In the genomic region with DNA sequence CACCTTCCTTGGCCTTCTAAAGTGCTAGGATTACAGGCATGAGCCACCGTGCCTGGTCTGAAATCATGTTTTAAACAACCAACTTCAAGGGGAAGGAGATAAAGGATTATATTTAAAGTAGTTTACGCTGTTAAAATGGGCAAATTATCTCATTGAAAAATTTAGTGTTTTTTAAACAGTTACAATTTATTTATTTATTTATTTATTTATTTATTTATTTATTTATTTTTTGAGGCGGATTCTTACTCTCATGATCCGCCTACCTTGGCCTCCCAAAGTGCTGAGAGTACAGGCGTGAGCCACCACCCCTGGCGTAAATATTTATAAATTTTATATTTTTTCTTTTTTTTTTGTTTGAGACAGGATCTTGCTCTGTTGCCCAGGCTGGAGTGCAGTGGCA, we compare ENCODE assay signal across 1 cellular context.
TF ChIP-seq lines count a peak whose summit lies in the region.

No MANE protein-coding gene starts in this region.

TF ChIP-seq in HEK293, 187 proteins besides CTCF, POLR2A, EP300 and RAD21 (continued from another document and continues in another):
- TF ChIP-seq, protein P1, sequence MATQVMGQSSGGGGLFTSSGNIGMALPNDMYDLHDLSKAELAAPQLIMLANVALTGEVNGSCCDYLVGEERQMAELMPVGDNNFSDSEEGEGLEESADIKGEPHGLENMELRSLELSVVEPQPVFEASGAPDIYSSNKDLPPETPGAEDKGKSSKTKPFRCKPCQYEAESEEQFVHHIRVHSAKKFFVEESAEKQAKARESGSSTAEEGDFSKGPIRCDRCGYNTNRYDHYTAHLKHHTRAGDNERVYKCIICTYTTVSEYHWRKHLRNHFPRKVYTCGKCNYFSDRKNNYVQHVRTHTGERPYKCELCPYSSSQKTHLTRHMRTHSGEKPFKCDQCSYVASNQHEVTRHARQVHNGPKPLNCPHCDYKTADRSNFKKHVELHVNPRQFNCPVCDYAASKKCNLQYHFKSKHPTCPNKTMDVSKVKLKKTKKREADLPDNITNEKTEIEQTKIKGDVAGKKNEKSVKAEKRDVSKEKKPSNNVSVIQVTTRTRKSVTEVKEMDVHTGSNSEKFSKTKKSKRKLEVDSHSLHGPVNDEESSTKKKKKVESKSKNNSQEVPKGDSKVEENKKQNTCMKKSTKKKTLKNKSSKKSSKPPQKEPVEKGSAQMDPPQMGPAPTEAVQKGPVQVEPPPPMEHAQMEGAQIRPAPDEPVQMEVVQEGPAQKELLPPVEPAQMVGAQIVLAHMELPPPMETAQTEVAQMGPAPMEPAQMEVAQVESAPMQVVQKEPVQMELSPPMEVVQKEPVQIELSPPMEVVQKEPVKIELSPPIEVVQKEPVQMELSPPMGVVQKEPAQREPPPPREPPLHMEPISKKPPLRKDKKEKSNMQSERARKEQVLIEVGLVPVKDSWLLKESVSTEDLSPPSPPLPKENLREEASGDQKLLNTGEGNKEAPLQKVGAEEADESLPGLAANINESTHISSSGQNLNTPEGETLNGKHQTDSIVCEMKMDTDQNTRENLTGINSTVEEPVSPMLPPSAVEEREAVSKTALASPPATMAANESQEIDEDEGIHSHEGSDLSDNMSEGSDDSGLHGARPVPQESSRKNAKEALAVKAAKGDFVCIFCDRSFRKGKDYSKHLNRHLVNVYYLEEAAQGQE (tag by site-specific recombination; IDR thresholded peaks at IDR 0.05) = peak; percentile 44; the same call in 1 of the 2 replicates
- TF ChIP-seq ZNF623 (tag by site-specific recombination; IDR thresholded peaks at IDR 0.05) (peak; percentile 60), GLI2 (tag by site-specific recombination; IDR thresholded peaks at IDR 0.05; ENCODE audit: borderline replicate concordance, low read depth) (no peak), ZNF394 (tag by site-specific recombination; IDR thresholded peaks at IDR 0.05; ENCODE audit: borderline replicate concordance) (peak; percentile 94), ZNF654 (tag by site-specific recombination; IDR thresholded peaks at IDR 0.05; ENCODE audit: low read depth) (peak; percentile 34; the same call in 1 of the 2 replicates), ZNF837 (tag by site-specific recombination; IDR thresholded peaks at IDR 0.05) (no peak), ZNF404 (tag by site-specific recombination; IDR thresholded peaks at IDR 0.05) (0 out of 2 replicates have a peak, but pooled peaks have one; percentile 23), ZNF214 (tag by site-specific recombination; IDR thresholded peaks at IDR 0.05; ENCODE audit: borderline replicate concordance) (no peak), SCRT2 (tag by site-specific recombination; IDR thresholded peaks at IDR 0.05) (no peak), ZNF10 (tag by site-specific recombination; IDR thresholded peaks at IDR 0.05) (no peak), MEIS1 (CRISPR knock-in tag; IDR thresholded peaks at IDR 0.05; ENCODE audit: borderline replicate concordance) (no peak), ZNF596 (tag by site-specific recombination; IDR thresholded peaks at IDR 0.05) (no peak), ZNF843 (tag by site-specific recombination; IDR thresholded peaks at IDR 0.05) (no peak), ZNF768 (tag by site-specific recombination; IDR thresholded peaks at IDR 0.05) (no peak), ZNF791 (tag by site-specific recombination; IDR thresholded peaks at IDR 0.05) (no peak), ZNF266 (tag by site-specific recombination; IDR thresholded peaks at IDR 0.05; ENCODE audit: low read depth) (no peak), ZBTB7A (tag by site-specific recombination; IDR thresholded peaks at IDR 0.05; ENCODE audit: low read depth) (no peak), GLI4 (tag by site-specific recombination; IDR thresholded peaks at IDR 0.05) (no peak), TRIM28 (IDR thresholded peaks at IDR 0.05; ENCODE audit: borderline replicate concordance, low read length) (no peak), ZNF792 (tag by site-specific recombination; IDR thresholded peaks at IDR 0.05) (no peak), ZNF433 (tag by site-specific recombination; IDR thresholded peaks at IDR 0.05; ENCODE audit: low read depth) (no peak), ZBTB1 (tag by site-specific recombination; IDR thresholded peaks at IDR 0.05) (no peak), ZNF600 (tag by site-specific recombination; IDR thresholded peaks at IDR 0.05) (no peak), HOXA7 (CRISPR knock-in tag; IDR thresholded peaks at IDR 0.05; ENCODE audit: borderline replicate concordance) (no peak), OSR2 (tag by site-specific recombination; IDR thresholded peaks at IDR 0.05) (no peak), ZNF274 (IDR thresholded peaks at IDR 0.05; ENCODE audit: low read length) (no peak), ZNF274 (tag by site-specific recombination; IDR thresholded peaks at IDR 0.05; ENCODE audit: borderline replicate concordance) (no peak), ZNF629 (tag by site-specific recombination; IDR thresholded peaks at IDR 0.05) (peak; percentile 30; the same call in 1 of the 2 replicates), ZBTB21 (tag by site-specific recombination; IDR thresholded peaks at IDR 0.05) (no peak), ZNF157 (tag by site-specific recombination; IDR thresholded peaks at IDR 0.05) (no peak), SCRT1 (tag by site-specific recombination; IDR thresholded peaks at IDR 0.05; ENCODE audit: borderline replicate concordance) (no peak), ZNF37A (tag by site-specific recombination; IDR thresholded peaks at IDR 0.05) (no peak), MZF1 (tag by site-specific recombination; IDR thresholded peaks at IDR 0.05; ENCODE audit: borderline replicate concordance) (no peak), ZNF624 (tag by site-specific recombination; IDR thresholded peaks at IDR 0.05) (no peak), ZFHX2 (tag by site-specific recombination; conservative IDR thresholded peaks at IDR 0.05) (no peak), OVOL3 (tag by site-specific recombination; IDR thresholded peaks at IDR 0.05) (no peak), ZNF529 (tag by site-specific recombination; IDR thresholded peaks at IDR 0.05; ENCODE audit: insufficient replicate concordance) (peak; percentile 38), ZNF555 (tag by site-specific recombination; conservative IDR thresholded peaks at IDR 0.05) (peak; percentile 83), ZNF169 (tag by site-specific recombination; IDR thresholded peaks at IDR 0.05) (no peak), ZNF24 (tag by site-specific recombination; IDR thresholded peaks at IDR 0.05) (no peak), SALL2 (tag by site-specific recombination; IDR thresholded peaks at IDR 0.05; ENCODE audit: borderline replicate concordance) (no peak), ZNF324 (tag by site-specific recombination; IDR thresholded peaks at IDR 0.05) (no peak), ZNF302 (tag by site-specific recombination; IDR thresholded peaks at IDR 0.05; ENCODE audit: low read depth) (no peak)
- TF ChIP-seq, protein P2, sequence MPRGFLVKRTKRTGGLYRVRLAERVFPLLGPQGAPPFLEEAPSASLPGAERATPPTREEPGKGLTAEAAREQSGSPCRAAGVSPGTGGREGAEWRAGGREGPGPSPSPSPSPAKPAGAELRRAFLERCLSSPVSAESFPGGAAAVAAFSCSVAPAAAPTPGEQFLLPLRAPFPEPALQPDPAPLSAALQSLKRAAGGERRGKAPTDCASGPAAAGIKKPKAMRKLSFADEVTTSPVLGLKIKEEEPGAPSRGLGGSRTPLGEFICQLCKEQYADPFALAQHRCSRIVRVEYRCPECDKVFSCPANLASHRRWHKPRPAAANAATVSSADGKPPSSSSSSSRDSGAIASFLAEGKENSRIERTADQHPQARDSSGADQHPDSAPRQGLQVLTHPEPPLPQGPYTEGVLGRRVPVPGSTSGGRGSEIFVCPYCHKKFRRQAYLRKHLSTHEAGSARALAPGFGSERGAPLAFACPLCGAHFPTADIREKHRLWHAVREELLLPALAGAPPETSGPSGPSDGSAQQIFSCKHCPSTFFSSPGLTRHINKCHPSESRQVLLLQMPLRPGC (tag by site-specific recombination; IDR thresholded peaks at IDR 0.05) = no peak
- TF ChIP-seq, protein P3, sequence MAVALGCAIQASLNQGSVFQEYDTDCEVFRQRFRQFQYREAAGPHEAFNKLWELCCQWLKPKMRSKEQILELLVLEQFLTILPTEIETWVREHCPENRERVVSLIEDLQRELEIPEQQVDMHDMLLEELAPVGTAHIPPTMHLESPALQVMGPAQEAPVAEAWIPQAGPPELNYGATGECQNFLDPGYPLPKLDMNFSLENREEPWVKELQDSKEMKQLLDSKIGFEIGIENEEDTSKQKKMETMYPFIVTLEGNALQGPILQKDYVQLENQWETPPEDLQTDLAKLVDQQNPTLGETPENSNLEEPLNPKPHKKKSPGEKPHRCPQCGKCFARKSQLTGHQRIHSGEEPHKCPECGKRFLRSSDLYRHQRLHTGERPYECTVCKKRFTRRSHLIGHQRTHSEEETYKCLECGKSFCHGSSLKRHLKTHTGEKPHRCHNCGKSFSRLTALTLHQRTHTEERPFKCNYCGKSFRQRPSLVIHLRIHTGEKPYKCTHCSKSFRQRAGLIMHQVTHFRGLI (tag by site-specific recombination; IDR thresholded peaks at IDR 0.05) = no peak
- TF ChIP-seq, protein P4, sequence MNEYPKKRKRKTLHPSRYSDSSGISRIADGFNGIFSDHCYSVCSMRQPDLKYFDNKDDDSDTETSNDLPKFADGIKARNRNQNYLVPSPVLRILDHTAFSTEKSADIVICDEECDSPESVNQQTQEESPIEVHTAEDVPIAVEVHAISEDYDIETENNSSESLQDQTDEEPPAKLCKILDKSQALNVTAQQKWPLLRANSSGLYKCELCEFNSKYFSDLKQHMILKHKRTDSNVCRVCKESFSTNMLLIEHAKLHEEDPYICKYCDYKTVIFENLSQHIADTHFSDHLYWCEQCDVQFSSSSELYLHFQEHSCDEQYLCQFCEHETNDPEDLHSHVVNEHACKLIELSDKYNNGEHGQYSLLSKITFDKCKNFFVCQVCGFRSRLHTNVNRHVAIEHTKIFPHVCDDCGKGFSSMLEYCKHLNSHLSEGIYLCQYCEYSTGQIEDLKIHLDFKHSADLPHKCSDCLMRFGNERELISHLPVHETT (tag by site-specific recombination; IDR thresholded peaks at IDR 0.05) = no peak
- TF ChIP-seq, protein P5, sequence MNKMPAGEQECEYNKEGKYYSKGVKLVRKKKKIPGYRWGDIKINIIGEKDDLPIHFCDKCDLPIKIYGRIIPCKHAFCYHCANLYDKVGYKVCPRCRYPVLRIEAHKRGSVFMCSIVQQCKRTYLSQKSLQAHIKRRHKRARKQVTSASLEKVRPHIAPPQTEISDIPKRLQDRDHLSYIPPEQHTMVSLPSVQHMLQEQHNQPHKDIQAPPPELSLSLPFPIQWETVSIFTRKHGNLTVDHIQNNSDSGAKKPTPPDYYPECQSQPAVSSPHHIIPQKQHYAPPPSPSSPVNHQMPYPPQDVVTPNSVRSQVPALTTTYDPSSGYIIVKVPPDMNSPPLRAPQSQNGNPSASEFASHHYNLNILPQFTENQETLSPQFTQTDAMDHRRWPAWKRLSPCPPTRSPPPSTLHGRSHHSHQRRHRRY (tag by site-specific recombination; IDR thresholded peaks at IDR 0.05) = no peak
- TF ChIP-seq, protein P6, sequence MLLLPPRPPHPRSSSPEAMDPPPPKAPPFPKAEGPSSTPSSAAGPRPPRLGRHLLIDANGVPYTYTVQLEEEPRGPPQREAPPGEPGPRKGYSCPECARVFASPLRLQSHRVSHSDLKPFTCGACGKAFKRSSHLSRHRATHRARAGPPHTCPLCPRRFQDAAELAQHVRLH (tag by site-specific recombination; IDR thresholded peaks at IDR 0.05) = no peak
- TF ChIP-seq, protein P7, sequence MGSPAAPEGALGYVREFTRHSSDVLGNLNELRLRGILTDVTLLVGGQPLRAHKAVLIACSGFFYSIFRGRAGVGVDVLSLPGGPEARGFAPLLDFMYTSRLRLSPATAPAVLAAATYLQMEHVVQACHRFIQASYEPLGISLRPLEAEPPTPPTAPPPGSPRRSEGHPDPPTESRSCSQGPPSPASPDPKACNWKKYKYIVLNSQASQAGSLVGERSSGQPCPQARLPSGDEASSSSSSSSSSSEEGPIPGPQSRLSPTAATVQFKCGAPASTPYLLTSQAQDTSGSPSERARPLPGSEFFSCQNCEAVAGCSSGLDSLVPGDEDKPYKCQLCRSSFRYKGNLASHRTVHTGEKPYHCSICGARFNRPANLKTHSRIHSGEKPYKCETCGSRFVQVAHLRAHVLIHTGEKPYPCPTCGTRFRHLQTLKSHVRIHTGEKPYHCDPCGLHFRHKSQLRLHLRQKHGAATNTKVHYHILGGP (tag by site-specific recombination; IDR thresholded peaks at IDR 0.05) = no peak
- TF ChIP-seq, protein P8, sequence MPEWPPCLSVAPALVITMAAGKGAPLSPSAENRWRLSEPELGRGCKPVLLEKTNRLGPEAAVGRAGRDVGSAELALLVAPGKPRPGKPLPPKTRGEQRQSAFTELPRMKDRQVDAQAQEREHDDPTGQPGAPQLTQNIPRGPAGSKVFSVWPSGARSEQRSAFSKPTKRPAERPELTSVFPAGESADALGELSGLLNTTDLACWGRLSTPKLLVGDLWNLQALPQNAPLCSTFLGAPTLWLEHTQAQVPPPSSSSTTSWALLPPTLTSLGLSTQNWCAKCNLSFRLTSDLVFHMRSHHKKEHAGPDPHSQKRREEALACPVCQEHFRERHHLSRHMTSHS (tag by site-specific recombination; IDR thresholded peaks at IDR 0.05) = no peak
- TF ChIP-seq, protein P9, sequence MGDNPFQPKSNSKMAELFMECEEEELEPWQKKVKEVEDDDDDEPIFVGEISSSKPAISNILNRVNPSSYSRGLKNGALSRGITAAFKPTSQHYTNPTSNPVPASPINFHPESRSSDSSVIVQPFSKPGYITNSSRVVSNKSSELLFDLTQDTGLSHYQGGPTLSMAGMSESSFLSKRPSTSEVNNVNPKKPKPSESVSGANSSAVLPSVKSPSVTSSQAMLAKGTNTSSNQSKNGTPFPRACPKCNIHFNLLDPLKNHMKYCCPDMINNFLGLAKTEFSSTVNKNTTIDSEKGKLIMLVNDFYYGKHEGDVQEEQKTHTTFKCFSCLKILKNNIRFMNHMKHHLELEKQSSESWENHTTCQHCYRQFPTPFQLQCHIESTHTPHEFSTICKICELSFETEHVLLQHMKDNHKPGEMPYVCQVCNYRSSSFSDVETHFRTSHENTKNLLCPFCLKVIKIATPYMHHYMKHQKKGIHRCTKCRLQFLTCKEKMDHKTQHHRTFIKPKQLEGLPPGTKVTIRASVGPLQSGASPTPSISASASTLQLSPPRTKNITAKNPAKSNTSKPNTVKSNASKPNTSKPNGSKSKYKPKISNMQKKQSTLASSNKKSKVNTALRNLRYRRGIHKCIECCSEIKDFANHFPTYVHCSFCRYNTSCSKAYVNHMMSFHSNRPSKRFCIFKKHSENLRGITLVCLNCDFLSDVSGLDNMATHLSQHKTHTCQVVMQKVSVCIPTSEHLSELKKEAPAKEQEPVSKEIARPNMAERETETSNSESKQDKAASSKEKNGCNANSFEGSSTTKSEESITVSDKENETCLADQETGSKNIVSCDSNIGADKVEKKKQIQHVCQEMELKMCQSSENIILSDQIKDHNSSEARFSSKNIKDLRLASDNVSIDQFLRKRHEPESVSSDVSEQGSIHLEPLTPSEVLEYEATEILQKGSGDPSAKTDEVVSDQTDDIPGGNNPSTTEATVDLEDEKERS (tag by site-specific recombination; IDR thresholded peaks at IDR 0.05) = no peak
